ENCODE assay signal across 19 cellular contexts in the genomic region with DNA sequence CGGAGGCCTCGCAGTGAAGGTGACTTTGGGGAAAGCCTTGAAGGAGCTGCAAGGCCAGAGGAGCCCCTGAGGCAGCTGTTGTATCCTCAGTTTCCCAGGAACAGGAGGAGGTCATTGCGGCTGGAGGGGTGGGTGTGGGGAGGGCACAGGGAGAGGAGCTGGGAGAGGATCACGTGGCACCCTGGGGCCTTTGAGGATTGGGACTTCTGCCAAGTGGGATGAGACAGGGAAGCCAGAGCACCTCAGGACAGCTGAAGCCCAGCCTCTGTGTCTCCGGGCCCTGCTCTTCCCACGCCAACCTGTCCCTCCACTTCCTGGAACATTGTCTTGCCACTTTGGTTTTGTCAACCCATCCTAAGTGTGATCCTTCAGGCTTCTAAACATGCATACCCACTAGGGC. TPM values are rescaled to one million over a fixed set of nuclear protein-coding genes. Genes with fewer than 3 reads are reported as not detected.
"Had no signal": no experiment of that assay in that cellular context is flagged by ENCODE, and none has a peak within 500 bp of the region (broad histone marks: within the 10 kb centered on the region; RNA-seq: fewer than 3 reads in every experiment).

No MANE protein-coding gene starts in this region.

- H3K4me3 ChIP-seq: body of pancreas, esophagus muscularis mucosa, heart right ventricle, left ventricle myocardium inferior, tibial nerve had no signal

- H3K36me3 ChIP-seq: esophagus muscularis mucosa, heart right ventricle, left ventricle myocardium inferior, tibial nerve had no signal

- H3K9me3 ChIP-seq: body of pancreas, esophagus muscularis mucosa, tibial nerve had no signal

- H3K4me1 ChIP-seq: body of pancreas had no signal

- H3K27ac ChIP-seq: body of pancreas, esophagus muscularis mucosa, heart right ventricle, left ventricle myocardium inferior, tibial nerve had no signal

- H3K27me3 ChIP-seq: body of pancreas, esophagus muscularis mucosa, heart right ventricle, tibial nerve had no signal

- ATAC-seq: activated CD8-positive, alpha-beta T cell treated with anti-CD3 and anti-CD28 coated beads, Interleukin-2, amount 10 ng/mL, durations not matched to agents 7 days and 5 days; activated T-cell treated with anti-CD3 and anti-CD28 coated beads, Interleukin-2, amount 50 U/mL, for 4 hours; body of pancreas; stimulated activated naive CD8-positive, alpha-beta T cell treated with anti-CD3 and anti-CD28 coated beads, Interleukin-15, Interleukin-2, amounts not matched to agents 100 U/mL and 50 U/mL, for 24 hours had no signal

- DNase-seq: activated CD4-positive, alpha-beta T cell treated with anti-CD3 and anti-CD28 coated beads, Interleukin-2, amount 10 ng/mL, durations not matched to agents 24 days and 14 days; activated CD8-positive, alpha-beta T cell treated with anti-CD3 and anti-CD28 coated beads, Interleukin-2, amount 10 ng/mL, durations not matched to agents 7 days and 5 days; activated naive CD4-positive, alpha-beta T cell treated with anti-CD3 and anti-CD28 coated beads for 36 hours; activated T-cell treated with anti-CD3 and anti-CD28 coated beads, Interleukin-2, amount 50 U/mL, for 4 hours; body of pancreas; dermis blood vessel endothelial cell; effector memory CD4-positive, alpha-beta T cell; heart right ventricle; immature natural killer cell; kidney glomerular epithelial cell; left ventricle myocardium inferior; occipital lobe; posterior cingulate gyrus; stimulated activated naive CD8-positive, alpha-beta T cell treated with anti-CD3 and anti-CD28 coated beads, Interleukin-15, Interleukin-2, amounts not matched to agents 100 U/mL and 50 U/mL, for 24 hours; substantia nigra had no signal

RNA-seq across cellular contexts. Expression of a gene that starts 19.4 kb away (rescaled TPM):
- total RNA-seq: body of pancreas had no signal

RNA-seq across cellular contexts. Expression of a gene that starts 23.0 kb away (rescaled TPM):
- total RNA-seq: activated naive CD4-positive, alpha-beta T cell treated with anti-CD3 and anti-CD28 coated beads for 36 hours; endothelial cell of umbilical vein had no signal
- polyA plus RNA-seq: endothelial cell of umbilical vein, immature natural killer cell, neural cell had no signal
